17 cellular contexts compared by ENCODE assay signal in genomic region chr15:73258271-73259108, GRCh38.
DNase-seq lines count a peak whose midpoint lies in the region; ATAC-seq and TF ChIP-seq lines count a peak whose summit lies in the region.
"Had no signal": no experiment of that assay in that cellular context is flagged by ENCODE, and none has a peak within 500 bp of the region (broad histone marks: within the 10 kb centered on the region; RNA-seq: fewer than 3 reads in every experiment).

No MANE protein-coding gene starts in this region.

- CTCF ChIA-PET in activated CD4-positive, alpha-beta memory T cell treated with anti-CD3 and anti-CD28 coated beads for 36 hours (lab: Charles Lee) = interaction anchor here (0.8 to 1.9 kb wide), 4 partner anchors 16 to 537 kb away, joined by 3 to 11 read pairs (median 6); no protein-coding TSS in a partner anchor

- POLR2A ChIA-PET in activated CD4-positive, alpha-beta memory T cell treated with anti-CD3 and anti-CD28 coated beads for 36 hours (lab: Charles Lee) = no interaction called here

- no peaks in the 10 kb centered on the region for H3K9me3 ChIP-seq in colonic mucosa
- H3K9me3 ChIP-seq: tibial artery had no signal

- H3K4me3 Mint-ChIP-seq in activated CD4-positive, alpha-beta memory T cell treated with anti-CD3 and anti-CD28 coated beads for 36 hours = no peak overlapping the region
- H3K4me3 Mint-ChIP-seq: activated T-cell treated with anti-CD3 and anti-CD28 coated beads, Interleukin-2, amount 50 U/mL, for 24 hours had no signal

- H3K9ac ChIP-seq in colonic mucosa (ENCODE audit: low read depth in 2 of 2, low read length in 2 of 2) = no peak overlapping the region

- peak; percentile 62 for DNase-seq in GM12865 (ENCODE audit: low read depth)
- peak; percentile 40 for DNase-seq in activated CD4-positive, alpha-beta memory T cell treated with anti-CD3 and anti-CD28 coated beads for 36 hours
- no peak for DNase-seq in DMS 273 treated with DMSO at 0.1 percent for 48 hours (lab: John Stamatoyannopoulos, UW)
- no peak for DNase-seq in KBM-7
- DNase-seq in stimulated activated naive CD4-positive, alpha-beta T cell treated with Interleukin-2 at 50 U/mL for 16 hours (lab: John Stamatoyannopoulos, UW) = no peak
- DNase-seq in colonic mucosa = no peak
- DNase-seq: activated T-cell treated with anti-CD3 and anti-CD28 coated beads, Interleukin-2, amount 50 U/mL, for 24 hours; foreskin keratinocyte; NCI-H1105 treated with DMSO at 0.1 percent for 48 hours; NCI-H2171; NCI-H774; PC-9; stimulated activated CD8-positive, alpha-beta memory T cell treated with anti-CD3 and anti-CD28 coated beads, Interleukin-4, amount 100 ng/mL, for 48 hours; tibial artery had no signal

- intact Hi-C loops in activated CD4-positive, alpha-beta memory T cell treated with anti-CD3 and anti-CD28 coated beads for 36 hours (cut with micrococcal nuclease) = no loop called here
- intact Hi-C loops in colonic mucosa (cut with DNase I) = loop anchor here (10.0 kb wide), 1 partner anchor 114 kb away; no protein-coding TSS in a partner anchor

- in situ Hi-C loops in KBM-7 (cut with MboI; ENCODE audit: low pct_unique_long_range_greater_than_20kb, low sequenced_read_pairs) = loop anchor here (25.0 kb wide), 1 partner anchor 854 kb away; no protein-coding TSS in a partner anchor

- no peaks in the 10 kb centered on the region for H3K36me3 ChIP-seq in colonic mucosa

- no peak for TF ChIP-seq CTCF in GM12865 (IDR thresholded peaks at IDR 0.05; ENCODE audit: insufficient read depth, low read depth, low read length, missing control alignments)
- TF ChIP-seq CTCF in colonic mucosa (IDR thresholded peaks at IDR 0.05) = no peak

- H3K36me3 Mint-ChIP-seq in activated CD4-positive, alpha-beta memory T cell treated with anti-CD3 and anti-CD28 coated beads for 36 hours = peaks cover 14% of the 10 kb centered on the region

- H3K4me3 ChIP-seq in GM12865 (ENCODE audit: low read depth, low read length) (no peak overlapping the region), colonic mucosa (no peak overlapping the region)
- H3K4me3 ChIP-seq: PC-9, tibial artery had no signal

- no peaks in the 10 kb centered on the region for H3K4me1 ChIP-seq in colonic mucosa
- H3K4me1 ChIP-seq: foreskin keratinocyte, tibial artery had no signal

- no peaks in the 10 kb centered on the region for H3K27me3 Mint-ChIP-seq in activated CD4-positive, alpha-beta memory T cell treated with anti-CD3 and anti-CD28 coated beads for 36 hours
- H3K27me3 Mint-ChIP-seq: activated T-cell treated with anti-CD3 and anti-CD28 coated beads, Interleukin-2, amount 50 U/mL, for 24 hours had no signal

- no peaks in the 10 kb centered on the region for H3K9me3 Mint-ChIP-seq in activated CD4-positive, alpha-beta memory T cell treated with anti-CD3 and anti-CD28 coated beads for 36 hours
- H3K9me3 Mint-ChIP-seq: activated T-cell treated with anti-CD3 and anti-CD28 coated beads, Interleukin-2, amount 50 U/mL, for 24 hours had no signal

- no peak overlapping the region for H3K27ac Mint-ChIP-seq in activated CD4-positive, alpha-beta memory T cell treated with anti-CD3 and anti-CD28 coated beads for 36 hours
- H3K27ac Mint-ChIP-seq: activated T-cell treated with anti-CD3 and anti-CD28 coated beads, Interleukin-2, amount 50 U/mL, for 24 hours had no signal

- H3K27ac ChIP-seq in colonic mucosa = no peak overlapping the region
- H3K27ac ChIP-seq: foreskin keratinocyte, PC-9, tibial artery had no signal

- H3K27me3 ChIP-seq in colonic mucosa = no peaks in the 10 kb centered on the region
- H3K27me3 ChIP-seq: foreskin keratinocyte, tibial artery had no signal

- peak; percentile 93 for ATAC-seq in GM19351 (IDR thresholded peaks at IDR 0.05; ENCODE audit: unreplicated experiment)
- ATAC-seq in HG02884 (IDR thresholded peaks at IDR 0.05; ENCODE audit: unreplicated experiment) = peak; percentile 84
- ATAC-seq: foreskin keratinocyte, sciatic nerve had no signal

- H3K4me1 Mint-ChIP-seq in activated CD4-positive, alpha-beta memory T cell treated with anti-CD3 and anti-CD28 coated beads for 36 hours (ENCODE audit: low read depth) = peaks cover 8% of the 10 kb centered on the region

Comparison
In these comparisons a context has a peak if more than half of its experiments do, and no peak if none do; other contexts are left out.
1. DNase-seq: peak in GM12865 (single experiment) and activated CD4-positive, alpha-beta memory T cell treated with anti-CD3 and anti-CD28 coated beads for 36 hours (single experiment); none in DMS 273 treated with DMSO at 0.1 percent for 48 hours (single experiment), KBM-7 (single experiment), stimulated activated naive CD4-positive, alpha-beta T cell treated with Interleukin-2 at 50 U/mL for 16 hours (single experiment) and colonic mucosa (single experiment).